ENCODE assay signal across 23 cellular contexts in the genomic region with DNA sequence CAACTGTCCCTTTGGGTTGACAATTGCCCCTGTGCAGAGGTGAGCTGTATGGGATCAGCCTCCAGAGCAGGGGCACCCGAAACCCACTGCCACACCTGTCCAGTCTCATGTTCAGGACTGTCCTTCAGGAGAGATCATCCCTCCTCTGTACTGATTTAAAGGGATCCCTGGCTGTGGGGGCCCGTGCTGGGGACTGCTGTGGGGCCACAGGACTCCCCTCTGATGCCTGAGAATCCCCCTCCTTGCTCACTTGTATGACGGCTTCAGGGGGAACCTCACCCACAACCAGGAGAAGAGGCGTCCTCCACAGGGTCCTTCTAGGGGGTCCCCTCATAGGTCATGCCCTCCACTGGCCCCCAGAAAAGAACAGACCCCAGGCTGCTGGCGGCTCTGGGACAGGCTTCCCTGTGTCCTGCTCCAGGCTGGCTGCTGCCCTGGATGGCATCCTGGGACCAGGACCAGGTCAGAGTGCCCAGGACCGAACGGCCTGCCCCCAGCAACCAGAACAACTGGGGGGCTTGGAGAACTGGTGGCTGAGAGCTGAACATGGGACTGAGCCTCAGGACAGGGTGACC.
"Had no signal": no experiment of that assay in that cellular context is flagged by ENCODE, and none has a peak within 500 bp of the region (broad histone marks: within the 10 kb centered on the region; RNA-seq: fewer than 3 reads in every experiment).

No MANE protein-coding gene starts in this region.

- H3K27ac ChIP-seq: ascending aorta, body of pancreas, Peyer's patch, RWPE1 had no signal

- H3K36me3 ChIP-seq: ascending aorta, Peyer's patch had no signal

- H3K4me1 Mint-ChIP-seq: activated naive CD8-positive, alpha-beta T cell treated with anti-CD3 and anti-CD28 coated beads, Interleukin-2, amount 10 ng/mL, durations not matched to agents 7 days and 5 days; WTC11 had no signal

- ATAC-seq: activated CD8-positive, alpha-beta T cell treated with anti-CD3 and anti-CD28 coated beads, Interleukin-2, amount 10 ng/mL, durations not matched to agents 7 days and 5 days; body of pancreas; WTC11 had no signal

- H3K27ac Mint-ChIP-seq: activated CD8-positive, alpha-beta T cell treated with anti-CD3 and anti-CD28 coated beads, Interleukin-2, amount 10 ng/mL, durations not matched to agents 7 days and 5 days; activated naive CD8-positive, alpha-beta T cell treated with anti-CD3 and anti-CD28 coated beads, Interleukin-2, amount 10 ng/mL, durations not matched to agents 7 days and 5 days; IgD-negative memory B cell; T-helper 1 cell treated with Interleukin-12 subunit alpha and Interleukin-12 subunit beta and Interleukin-4 antibody, amounts not matched to agents 30 μg/mL and 1 μg/mL, for 36 hours; WTC11 had no signal

- H3K4me3 Mint-ChIP-seq: activated CD8-positive, alpha-beta T cell treated with anti-CD3 and anti-CD28 coated beads, Interleukin-2, amount 10 ng/mL, durations not matched to agents 7 days and 5 days; activated naive CD8-positive, alpha-beta T cell treated with anti-CD3 and anti-CD28 coated beads, Interleukin-2, amount 10 ng/mL, durations not matched to agents 7 days and 5 days; IgD-negative memory B cell; T-helper 1 cell treated with Interleukin-12 subunit alpha and Interleukin-12 subunit beta and Interleukin-4 antibody, amounts not matched to agents 30 μg/mL and 1 μg/mL, for 36 hours; WTC11 had no signal

- H3K27me3 ChIP-seq: ascending aorta, body of pancreas, Peyer's patch had no signal

- H3K4me1 ChIP-seq: ascending aorta, body of pancreas, Peyer's patch had no signal

- H3K4me3 ChIP-seq: ascending aorta, body of pancreas, Peyer's patch had no signal

- DNase-seq: activated CD4-positive, alpha-beta T cell treated with anti-CD3 and anti-CD28 coated beads for 48 hours; activated CD4-positive, alpha-beta T cell treated with anti-CD3 and anti-CD28 coated beads, Interleukin-2, amount 50 U/mL, for 4 hours; activated CD4-positive, CD25-positive, alpha-beta regulatory T cell treated with anti-CD3 and anti-CD28 coated beads, Interleukin-2, amount 50 U/mL, for 72 hours; activated CD8-positive, alpha-beta memory T cell treated with anti-CD3 and anti-CD28 coated beads, Interleukin-2, amount 50 U/mL, for 48 hours; activated CD8-positive, alpha-beta T cell treated with anti-CD3 and anti-CD28 coated beads, Interleukin-2, amount 10 ng/mL, durations not matched to agents 7 days and 5 days; activated naive CD4-positive, alpha-beta T cell treated with anti-CD3 and anti-CD28 coated beads, Interleukin-2, amount 50 U/mL, for 16 hours; activated naive CD8-positive, alpha-beta T cell treated with anti-CD3 and anti-CD28 coated beads, Interleukin-2, amount 10 ng/mL, durations not matched to agents 7 days and 5 days; activated T-cell treated with anti-CD3 and anti-CD28 coated beads, Interleukin-2, amount 50 U/mL, for 1 hour; KG1; NCI-H1048; NCI-H146; NCI-H187 treated with DMSO at 0.1 percent for 48 hours; NCI-H2081 treated with DMSO at 0.1 percent for 48 hours; NCI-H446; NCI-H524; SHP77 treated with DMSO at 0.1 percent for 48 hours had no signal

- H3K9me3 Mint-ChIP-seq: activated naive CD8-positive, alpha-beta T cell treated with anti-CD3 and anti-CD28 coated beads, Interleukin-2, amount 10 ng/mL, durations not matched to agents 7 days and 5 days had no signal

- H3K36me3 Mint-ChIP-seq: activated naive CD8-positive, alpha-beta T cell treated with anti-CD3 and anti-CD28 coated beads, Interleukin-2, amount 10 ng/mL, durations not matched to agents 7 days and 5 days; IgD-negative memory B cell had no signal

- H3K9me3 ChIP-seq: body of pancreas had no signal
